ENCODE assay signal across 7 cellular contexts in the genomic region with DNA sequence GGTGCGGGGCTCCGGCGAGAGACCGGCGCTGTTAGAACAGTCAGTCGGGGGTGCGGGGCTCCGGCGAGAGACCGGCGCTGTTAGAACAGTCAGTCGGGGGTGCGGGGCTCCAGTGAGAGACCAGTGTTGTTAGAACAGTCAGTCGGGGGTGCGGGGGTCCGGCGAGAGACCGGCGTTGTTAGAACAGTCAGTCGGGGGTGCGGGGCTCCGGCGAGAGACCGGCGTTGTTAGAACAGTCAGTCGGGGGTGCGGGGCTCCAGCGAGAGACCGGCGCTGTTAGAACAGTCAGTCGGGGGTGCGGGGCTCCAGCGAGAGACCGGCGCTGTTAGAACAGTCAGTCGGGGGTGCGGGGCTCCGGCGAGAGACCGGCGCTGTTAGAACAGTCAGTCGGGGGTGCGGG.
DNase-seq lines count a peak whose midpoint lies in the region; ATAC-seq, FAIRE-seq and TF ChIP-seq lines count a peak whose summit lies in the region.
"Not testable (repeated sequence)": the region's sequence is repeated elsewhere in the genome, so short reads cannot be mapped to it uniquely, and the experiment has no call there.

No MANE protein-coding gene starts in this region.

- peak overlapping the region; percentile 84 for H3K4me2 ChIP-seq in HCT116 (ENCODE audit: low read length)
- H3K4me2 ChIP-seq in OCI-LY1 (ENCODE audit: low read length); astrocyte (ENCODE audit: low read length): not testable (repeated sequence)
- H3K4me2 ChIP-seq in fibroblast of lung (ENCODE audit: extremely low read depth, insufficient read depth, low read length) = peak overlapping the region; percentile 81

- DNase-seq in HCT116 (ENCODE audit: low read depth, low spot score); astrocyte (ENCODE audit: low read depth); fibroblast of lung (ENCODE audit: low read depth in 2 of 2); natural killer cell treated with Interleukin-12 subunit alpha and Interleukin-12 subunit beta and Interleukin-15 and Interleukin-18, amount 100 ng/mL, for 72 hours (ENCODE audit: low spot score): not testable (repeated sequence)

- not testable (repeated sequence) for H3K4me3 Mint-ChIP-seq in astrocyte (ENCODE audit: unreplicated experiment)
- H3K4me3 Mint-ChIP-seq in natural killer cell treated with Interleukin-12 subunit alpha and Interleukin-12 subunit beta and Interleukin-15 and Interleukin-18, amount 100 ng/mL, for 72 hours = peak overlapping the region; percentile 36

- BruUV-seq in HCT116 (replicated peaks; lab: Mats Ljungman, UMichigan) = not testable (repeated sequence)

- peaks cover 12% of the 10 kb centered on the region; the same call in 1 of the 2 replicates for H3F3A ChIP-seq in OCI-LY1 (ENCODE audit: insufficient read depth, low read length)

- peaks cover 23% of the 10 kb centered on the region for H3K36me3 Mint-ChIP-seq in astrocyte (ENCODE audit: low read depth, unreplicated experiment)
- not testable (repeated sequence) for H3K36me3 Mint-ChIP-seq in natural killer cell treated with Interleukin-12 subunit alpha and Interleukin-12 subunit beta and Interleukin-15 and Interleukin-18, amount 100 ng/mL, for 72 hours

- intact Hi-C loops in HCT116 (cut with micrococcal nuclease) = not testable (repeated sequence)

- not testable (repeated sequence) for H3K27me3 ChIP-seq in ACC112 (ENCODE audit: insufficient read depth, low read length); HCT116 (ENCODE audit: insufficient read depth, low read length); OCI-LY1 (ENCODE audit: insufficient read depth, low read length); astrocyte (ENCODE audit: insufficient read depth, low read length); fibroblast of lung (ENCODE audit: control insufficient read depth, insufficient read depth, low read length); subcutaneous abdominal adipose tissue (ENCODE audit: control insufficient read depth in 5 of 5, insufficient read depth in 4 of 5, low read length in 5 of 5)

- not testable (repeated sequence) for H3K9me2 ChIP-seq in HCT116 (ENCODE audit: insufficient read depth); OCI-LY1 (ENCODE audit: low read depth, low read length)

- not testable (repeated sequence) for TF ChIP-seq CTCF in HCT116 (IDR thresholded peaks at IDR 0.05 in 2 of 3, conservative IDR thresholded peaks at IDR 0.05 in 1 of 3; ENCODE audit: borderline replicate concordance in 1 of 3, insufficient read depth in 1 of 3, low read depth in 2 of 3, low read length in 2 of 3); OCI-LY1 (IDR thresholded peaks at IDR 0.05; ENCODE audit: low read length); astrocyte (IDR thresholded peaks at IDR 0.05; ENCODE audit: insufficient read depth, low read depth, low read length); fibroblast of lung (conservative IDR thresholded peaks at IDR 0.05 in 1 of 2, IDR thresholded peaks at IDR 0.05 in 1 of 2; ENCODE audit: low read depth in 1 of 2, low read length in 2 of 2)

- H2AFZ ChIP-seq in ACC112 (ENCODE audit: low read length, unreplicated experiment); HCT116 (ENCODE audit: low read depth, low read length, poor library complexity, severe bottlenecking); OCI-LY1 (ENCODE audit: low read length); astrocyte (ENCODE audit: low read depth, low read length); fibroblast of lung (ENCODE audit: low read length): not testable (repeated sequence)

- H3K79me2 ChIP-seq in ACC112 (ENCODE audit: control insufficient read depth, insufficient read depth, low read length, unreplicated experiment); HCT116 (ENCODE audit: insufficient read depth, low read length); OCI-LY1 (ENCODE audit: insufficient read depth, low read length); astrocyte (ENCODE audit: insufficient read depth, low read length); fibroblast of lung (ENCODE audit: control insufficient read depth, insufficient read depth, low read length): not testable (repeated sequence)

- H3K4me1 Mint-ChIP-seq in astrocyte (ENCODE audit: low read depth, unreplicated experiment) = peaks cover 12% of the 10 kb centered on the region
- peaks cover 12 to 14% of the 10 kb centered on the region in 2 donors for H3K4me1 Mint-ChIP-seq in natural killer cell treated with Interleukin-12 subunit alpha and Interleukin-12 subunit beta and Interleukin-15 and Interleukin-18, amount 100 ng/mL, for 72 hours (ENCODE audit: low read depth in 2 of 2)

- TF ChIP-seq RAD21 in HCT116 (IDR thresholded peaks at IDR 0.05; ENCODE audit: low read depth) = not testable (repeated sequence)

- not testable (repeated sequence) for H3K27me3 Mint-ChIP-seq in astrocyte (ENCODE audit: low read depth, unreplicated experiment); natural killer cell treated with Interleukin-12 subunit alpha and Interleukin-12 subunit beta and Interleukin-15 and Interleukin-18, amount 100 ng/mL, for 72 hours

- H3K36me3 ChIP-seq in ACC112 (ENCODE audit: insufficient read depth, low read length); HCT116 (ENCODE audit: control insufficient read depth in 1 of 2, insufficient read depth in 2 of 2, low read length in 2 of 2); astrocyte (ENCODE audit: insufficient read depth, low read length); fibroblast of lung (ENCODE audit: control insufficient read depth, insufficient read depth, low read length): not testable (repeated sequence)
- H3K36me3 ChIP-seq in OCI-LY1 (ENCODE audit: insufficient read depth, low read length) (peaks cover 60% of the 10 kb centered on the region), subcutaneous abdominal adipose tissue (ENCODE audit: control insufficient read depth in 5 of 5, insufficient read depth in 5 of 5, low read length in 5 of 5) (peaks cover 9 to 59% (median 48%) of the 10 kb centered on the region in 5 donors)

- H3K4me3 ChIP-seq in ACC112 (ENCODE audit: low read depth, low read length) = 0 out of 2 replicates have a peak overlapping the region, but pooled peaks have one; percentile 68
- H3K4me3 ChIP-seq in HCT116 (replicated peaks in 1 of 2; ENCODE audit: low read depth in 1 of 2, low read length in 2 of 2); OCI-LY1 (ENCODE audit: low read depth, low read length, poor library complexity, severe bottlenecking); astrocyte (ENCODE audit: insufficient read depth, low read depth, low read length); fibroblast of lung (replicated peaks in 1 of 4; ENCODE audit: control extremely low read depth in 1 of 4, insufficient read depth in 1 of 4, low read depth in 3 of 4, low read length in 4 of 4); subcutaneous abdominal adipose tissue (ENCODE audit: low read depth in 1 of 5, low read length in 5 of 5): not testable (repeated sequence)

- CTCF ChIA-PET in HCT116 (lab: Charles Lee) = not testable (repeated sequence)

- FAIRE-seq in astrocyte (lab: Jason Lieb, UNC) = not testable (repeated sequence)

- H3K9me3 ChIP-seq in HCT116 (ENCODE audit: control insufficient read depth in 1 of 2, insufficient read depth in 1 of 2, low read depth in 1 of 2, low read length in 2 of 2); OCI-LY1 (ENCODE audit: low read length); astrocyte (ENCODE audit: insufficient read depth, low read depth, low read length); fibroblast of lung (ENCODE audit: control insufficient read depth, insufficient read depth, low read depth, low read length); subcutaneous abdominal adipose tissue (ENCODE audit: control insufficient read depth in 5 of 5, low read length in 5 of 5): not testable (repeated sequence)

- H3K9ac ChIP-seq in HCT116 (ENCODE audit: low read length); OCI-LY1 (ENCODE audit: low read length); fibroblast of lung (ENCODE audit: insufficient read depth, low read length); subcutaneous abdominal adipose tissue (ENCODE audit: low read length in 5 of 5): not testable (repeated sequence)
- peak overlapping the region; percentile 73 for H3K9ac ChIP-seq in astrocyte (ENCODE audit: low read length)

- not testable (repeated sequence) for H4K20me1 ChIP-seq in HCT116 (ENCODE audit: insufficient read depth); OCI-LY1 (ENCODE audit: insufficient read depth, low read length); astrocyte (ENCODE audit: insufficient read depth, low read length); fibroblast of lung (ENCODE audit: control insufficient read depth, extremely low read depth, insufficient read depth, low read length)

- TF ChIP-seq POLR2A in HCT116 (IDR thresholded peaks at IDR 0.05; ENCODE audit: borderline replicate concordance, extremely low read depth, insufficient read depth, insufficient read length) = not testable (repeated sequence)

- H3K4me1 ChIP-seq in ACC112 (ENCODE audit: control insufficient read depth, insufficient read depth, low read length, unreplicated experiment) = peaks cover 13% of the 10 kb centered on the region
- peaks cover 11 to 17% of the 10 kb centered on the region in 2 experiments for H3K4me1 ChIP-seq in HCT116 (ENCODE audit: control insufficient read depth in 1 of 2, insufficient read depth in 2 of 2, low read length in 2 of 2)
- peaks cover 68% of the 10 kb centered on the region for H3K4me1 ChIP-seq in OCI-LY1 (ENCODE audit: insufficient read depth, low read length, severe bottlenecking)
- peaks cover 13% of the 10 kb centered on the region for H3K4me1 ChIP-seq in astrocyte (ENCODE audit: insufficient read depth, low read length)
- not testable (repeated sequence) for H3K4me1 ChIP-seq in fibroblast of lung (ENCODE audit: control insufficient read depth, extremely low read depth, insufficient read depth, low read length)
- H3K4me1 ChIP-seq in subcutaneous abdominal adipose tissue (ENCODE audit: control insufficient read depth in 5 of 5, insufficient read depth in 5 of 5, low read length in 5 of 5) = peaks cover 2 to 12% (median 11%) of the 10 kb centered on the region in 5 donors

- POLR2A ChIA-PET in HCT116 (lab: Charles Lee) = not testable (repeated sequence)

- ATAC-seq in HCT116; natural killer cell treated with Interleukin-12 subunit alpha and Interleukin-12 subunit beta and Interleukin-15 and Interleukin-18, amount 100 ng/mL, for 72 hours: not testable (repeated sequence)

- RAD21 ChIA-PET in HCT116 (lab: Charles Lee; ENCODE audit: low non-redundant PET in 1 of 2, low total read pairs in 2 of 2, uncharacterized antibody in 2 of 2, unreplicated experiment in 2 of 2) = not testable (repeated sequence)

- H3K27ac Mint-ChIP-seq in astrocyte (ENCODE audit: unreplicated experiment); natural killer cell treated with Interleukin-12 subunit alpha and Interleukin-12 subunit beta and Interleukin-15 and Interleukin-18, amount 100 ng/mL, for 72 hours: not testable (repeated sequence)

- not testable (repeated sequence) for H3K9me3 Mint-ChIP-seq in astrocyte (ENCODE audit: unreplicated experiment); natural killer cell treated with Interleukin-12 subunit alpha and Interleukin-12 subunit beta and Interleukin-15 and Interleukin-18, amount 100 ng/mL, for 72 hours

- H3K27ac ChIP-seq in ACC112 (ENCODE audit: low read depth, low read length) (peak overlapping the region; percentile 78; the same call in 1 of the 2 replicates), OCI-LY1 (ENCODE audit: low read depth, low read length, poor library complexity, severe bottlenecking) (peak overlapping the region; percentile 99), astrocyte (ENCODE audit: low read depth, low read length) (peak overlapping the region; percentile 92), fibroblast of lung (ENCODE audit: insufficient read depth, low read length) (peak overlapping the region; percentile 71), subcutaneous abdominal adipose tissue (ENCODE audit: low read depth, low read length) (peak overlapping the region; percentile 80)
- not testable (repeated sequence) for H3K27ac ChIP-seq in HCT116 (ENCODE audit: low read depth, low read length)
